In genomic region chr22:39021552-39022250, GRCh38 we compare ENCODE assay signal across 8 cellular contexts. TPM values are rescaled to one million over a fixed set of nuclear protein-coding genes. Genes with fewer than 3 reads are reported as not detected.
DNase-seq lines count a peak whose midpoint lies in the region; ATAC-seq, FAIRE-seq and TF ChIP-seq lines count a peak whose summit lies in the region.

No MANE protein-coding gene starts in this region.

- DNase-seq in GM12891 (ENCODE audit: insufficient read length, low spot score) (no peak), right atrium auricular region (ENCODE audit: low spot score) (no peak), smooth muscle cell (lab: John Stamatoyannopoulos, UW; ENCODE audit: unreplicated experiment) (no peak), GM19240 (ENCODE audit: insufficient read length, low spot score) (no peak), BE2C (no peak), NCI-H187 treated with DMSO at 0.1 percent for 48 hours (lab: John Stamatoyannopoulos, UW) (no peak), Kasumi-1 (lab: John Stamatoyannopoulos, UW) (no peak)
- DNase-seq in activated CD8-positive, alpha-beta T cell treated with anti-CD3 and anti-CD28 coated beads for 36 hours: no peak

- no peak overlapping the region for H3K9ac ChIP-seq in smooth muscle cell (ENCODE audit: low read depth)

- H3K27ac ChIP-seq in right atrium auricular region (peak overlapping the region; percentile 69 to 70), smooth muscle cell (ENCODE audit: low read depth) (peak overlapping the region; percentile 52)

- POLR2A ChIA-PET in activated CD8-positive, alpha-beta T cell treated with anti-CD3 and anti-CD28 coated beads for 36 hours (lab: Charles Lee): interaction anchor here (0.7 kb wide), 1 partner anchor 220 kb away, joined by 3 read pairs; no protein-coding TSS in a partner anchor

- TF ChIP-seq POLR2A in GM12891 (IDR thresholded peaks at IDR 0.05; ENCODE audit: low read depth, low read length): no peak

- peak overlapping the region; percentile 95 for H3K27ac Mint-ChIP-seq in activated CD8-positive, alpha-beta T cell treated with anti-CD3 and anti-CD28 coated beads for 36 hours

- H3K9me3 ChIP-seq in right atrium auricular region: no peaks in the 10 kb centered on the region
- no peaks in the 10 kb centered on the region for H3K9me3 ChIP-seq in smooth muscle cell (replicated peaks; ENCODE audit: low read depth)
- no peaks in the 10 kb centered on the region for H3K9me3 ChIP-seq in BE2C

- peaks cover 37% of the 10 kb centered on the region for H3K36me3 Mint-ChIP-seq in activated CD8-positive, alpha-beta T cell treated with anti-CD3 and anti-CD28 coated beads for 36 hours (ENCODE audit: low read depth)

- peaks cover 0 to 16% of the 10 kb centered on the region in 2 donors for H3K4me1 ChIP-seq in right atrium auricular region
- no peaks in the 10 kb centered on the region for H3K4me1 ChIP-seq in smooth muscle cell (ENCODE audit: low read depth)
- H3K4me1 ChIP-seq in BE2C: peaks cover 8% of the 10 kb centered on the region

- WGBS in smooth muscle cell (ENCODE audit: low lambda C conversion rate): 75% methylated on average over 7 of the region's 9 CpGs

- H3K36me3 ChIP-seq in right atrium auricular region (no peaks in the 10 kb centered on the region), smooth muscle cell (ENCODE audit: low read depth) (no peaks in the 10 kb centered on the region), BE2C (no peaks in the 10 kb centered on the region)

- no peaks in the 10 kb centered on the region for H4K20me1 ChIP-seq in smooth muscle cell (ENCODE audit: low read depth)

- H3K27me3 Mint-ChIP-seq in activated CD8-positive, alpha-beta T cell treated with anti-CD3 and anti-CD28 coated beads for 36 hours: no peaks in the 10 kb centered on the region

- peak overlapping the region; percentile 80 for H3K4me2 ChIP-seq in smooth muscle cell

- ATAC-seq in activated CD8-positive, alpha-beta T cell treated with anti-CD3 and anti-CD28 coated beads for 36 hours: no peak

- H2AFZ ChIP-seq in smooth muscle cell (ENCODE audit: low read depth): no peak overlapping the region

- H3K4me3 Mint-ChIP-seq in activated CD8-positive, alpha-beta T cell treated with anti-CD3 and anti-CD28 coated beads for 36 hours: peak overlapping the region; percentile 96

- H3K27me3 ChIP-seq in right atrium auricular region (no peaks in the 10 kb centered on the region), smooth muscle cell (ENCODE audit: low read depth) (no peaks in the 10 kb centered on the region), BE2C (no peaks in the 10 kb centered on the region)

- peaks cover 12% of the 10 kb centered on the region for H3F3A ChIP-seq in smooth muscle cell (ENCODE audit: low read depth)

- no peaks in the 10 kb centered on the region for H3K79me2 ChIP-seq in smooth muscle cell (ENCODE audit: low read depth)

- peak overlapping the region; percentile 34 to 49 for H3K4me3 ChIP-seq in right atrium auricular region
- H3K4me3 ChIP-seq in smooth muscle cell: no peak overlapping the region
- H3K4me3 ChIP-seq in BE2C (ENCODE audit: low read depth, low read length): no peak overlapping the region

- peaks cover 49% of the 10 kb centered on the region for H3K4me1 Mint-ChIP-seq in activated CD8-positive, alpha-beta T cell treated with anti-CD3 and anti-CD28 coated beads for 36 hours (ENCODE audit: low read depth)

- no peak for TF ChIP-seq CTCF in activated CD8-positive, alpha-beta T cell treated with anti-CD3 and anti-CD28 coated beads for 36 hours (IDR thresholded peaks at IDR 0.05)
- no peak for TF ChIP-seq CTCF in right atrium auricular region (IDR thresholded peaks at IDR 0.05)
- no peak for TF ChIP-seq CTCF in smooth muscle cell (IDR thresholded peaks at IDR 0.05; ENCODE audit: borderline replicate concordance, insufficient read depth, poor library complexity, severe bottlenecking)
- TF ChIP-seq CTCF in BE2C (IDR thresholded peaks at IDR 0.05; ENCODE audit: low read depth, low read length): no peak

- CTCF ChIA-PET in activated CD8-positive, alpha-beta T cell treated with anti-CD3 and anti-CD28 coated beads for 36 hours (lab: Charles Lee): interaction anchor here (0.8 to 1.4 kb wide), 3 partner anchors 19 to 284 kb away, joined by 3 to 6 read pairs (median 3); no protein-coding TSS in a partner anchor

- intact Hi-C loops in activated CD8-positive, alpha-beta T cell treated with anti-CD3 and anti-CD28 coated beads for 36 hours (cut with micrococcal nuclease): no loop called here

- no peaks in the 10 kb centered on the region for H3K9me3 Mint-ChIP-seq in activated CD8-positive, alpha-beta T cell treated with anti-CD3 and anti-CD28 coated beads for 36 hours

- peak; percentile 85 for FAIRE-seq in GM12891 (lab: Jason Lieb, UNC)

TF ChIP-seq in GM12891, 5 proteins besides CTCF, POLR2A, EP300 and RAD21:
- no peak for TF ChIP-seq SPI1 (IDR thresholded peaks at IDR 0.05; ENCODE audit: low read depth, low read length)
- no peak for TF ChIP-seq POU2F2 (IDR thresholded peaks at IDR 0.05; ENCODE audit: low read depth, low read length)
- no peak for TF ChIP-seq POLR2AphosphoS5 (IDR thresholded peaks at IDR 0.05; ENCODE audit: low read depth, low read length)
- TF ChIP-seq TAF1 (IDR thresholded peaks at IDR 0.05; ENCODE audit: low read depth, low read length): no peak
- no peak for TF ChIP-seq PAX5 (IDR thresholded peaks at IDR 0.05; ENCODE audit: insufficient read depth, low read length, severe bottlenecking)

RNA-seq across cellular contexts. Expression of gene APOBEC3D, which starts 0.8 kb away (rescaled TPM):
- polyA plus RNA-seq in GM12891 (2012; ENCODE audit: low read depth, missing spikeins): 9.2 TPM
- 10 to 100 TPM; 34.4 to 34.9 TPM for total RNA-seq in activated CD8-positive, alpha-beta T cell treated with anti-CD3 and anti-CD28 coated beads for 36 hours
- total RNA-seq in right atrium auricular region: 1 to 10 TPM in 1 of 2 donors, not detected in 1; 1.4 TPM
- total RNA-seq in smooth muscle cell: 0.18 and 2.3 TPM in 2 replicates
- polyA plus RNA-seq in smooth muscle cell: 0.51 and 1.9 TPM in 2 replicates
- 0.43 TPM for polyA plus RNA-seq in BE2C (2012; ENCODE audit: insufficient read depth, insufficient read length, low read depth)

RNA-seq across cellular contexts. Expression of gene APOBEC3C, which starts 7.6 kb away (rescaled TPM):
- 104 TPM for polyA plus RNA-seq in GM12891 (2012; ENCODE audit: low read depth, missing spikeins)
- total RNA-seq in activated CD8-positive, alpha-beta T cell treated with anti-CD3 and anti-CD28 coated beads for 36 hours: 10 to 100 TPM; 82.2 to 82.6 TPM
- total RNA-seq in right atrium auricular region (10 to 100 TPM in 1 of 2 donors, 1 to 10 TPM in 1; 9.1 to 12.5 TPM), smooth muscle cell (3.9 and 5.3 TPM in 2 replicates)
- 38.0 and 62.7 TPM in 2 replicates for polyA plus RNA-seq in smooth muscle cell
- 25.9 TPM for polyA plus RNA-seq in BE2C (2012; ENCODE audit: insufficient read depth, insufficient read length, low read depth)

RNA-seq across cellular contexts. Expression of gene APOBEC3F, which starts 19.0 kb away (rescaled TPM):
- polyA plus RNA-seq in GM12891 (2012; ENCODE audit: low read depth, missing spikeins): 11.2 TPM
- total RNA-seq in activated CD8-positive, alpha-beta T cell treated with anti-CD3 and anti-CD28 coated beads for 36 hours: 10 to 100 TPM; 20.7 to 25.0 TPM
- total RNA-seq in right atrium auricular region (1 to 10 TPM; 3.4 to 6.3 TPM), smooth muscle cell (0.04 and 1.3 TPM in 2 replicates)
- 7.7 and 8.2 TPM in 2 replicates for polyA plus RNA-seq in smooth muscle cell
- 4.6 TPM for polyA plus RNA-seq in BE2C (2012; ENCODE audit: insufficient read depth, insufficient read length, low read depth)

RNA-seq across cellular contexts. Expression of gene APOBEC3B, which starts 39.6 kb away (rescaled TPM):
- polyA plus RNA-seq in GM12891 (2012; ENCODE audit: low read depth, missing spikeins): 23.0 TPM
- 1 to 10 TPM; 5.0 to 5.1 TPM for total RNA-seq in activated CD8-positive, alpha-beta T cell treated with anti-CD3 and anti-CD28 coated beads for 36 hours
- total RNA-seq in right atrium auricular region (under 1 TPM in 1 of 2 donors, not detected in 1; 0.90 TPM), smooth muscle cell (0.22 and 0.58 TPM in 2 replicates)
- 4.9 and 5.6 TPM in 2 replicates for polyA plus RNA-seq in smooth muscle cell
- 0.43 TPM for polyA plus RNA-seq in BE2C (2012; ENCODE audit: insufficient read depth, insufficient read length, low read depth)

RNA-seq across cellular contexts. Expression of gene APOBEC3G, which starts 55.4 kb away (rescaled TPM):
- 88.3 TPM for polyA plus RNA-seq in GM12891 (2012; ENCODE audit: low read depth, missing spikeins)
- total RNA-seq in activated CD8-positive, alpha-beta T cell treated with anti-CD3 and anti-CD28 coated beads for 36 hours: 10 to 100 TPM; 66.0 to 66.5 TPM
- total RNA-seq in right atrium auricular region: 1 to 10 TPM; 2.5 to 3.2 TPM
- 1.9 and 10.3 TPM in 2 replicates for total RNA-seq in smooth muscle cell
- 2.9 and 3.2 TPM in 2 replicates for polyA plus RNA-seq in smooth muscle cell
- polyA plus RNA-seq in BE2C (2012; ENCODE audit: insufficient read depth, insufficient read length, low read depth): 5.2 TPM

Comparison
In these comparisons a context has a peak if more than half of its experiments do, and no peak if none do; other contexts are left out.
1. H3K4me3 ChIP-seq: peak in right atrium auricular region (2 of 2); none in smooth muscle cell (single experiment) and BE2C (single experiment).
2. RNA of gene APOBEC3D, which starts 0.8 kb away (total RNA-seq): 34.4 to 34.9 TPM in activated CD8-positive, alpha-beta T cell treated with anti-CD3 and anti-CD28 coated beads for 36 hours; 0.18 to 2.3 TPM in smooth muscle cell and 1.4 TPM in right atrium auricular region; every median in the first group is over 10 times any median in the second.
3. RNA of gene APOBEC3C, which starts 7.6 kb away (total RNA-seq): 82.2 to 82.6 TPM in activated CD8-positive, alpha-beta T cell treated with anti-CD3 and anti-CD28 coated beads for 36 hours; 9.1 to 12.5 TPM in right atrium auricular region and 3.9 to 5.3 TPM in smooth muscle cell; every median in the first group is over 4 times any median in the second.